In the genomic region with DNA sequence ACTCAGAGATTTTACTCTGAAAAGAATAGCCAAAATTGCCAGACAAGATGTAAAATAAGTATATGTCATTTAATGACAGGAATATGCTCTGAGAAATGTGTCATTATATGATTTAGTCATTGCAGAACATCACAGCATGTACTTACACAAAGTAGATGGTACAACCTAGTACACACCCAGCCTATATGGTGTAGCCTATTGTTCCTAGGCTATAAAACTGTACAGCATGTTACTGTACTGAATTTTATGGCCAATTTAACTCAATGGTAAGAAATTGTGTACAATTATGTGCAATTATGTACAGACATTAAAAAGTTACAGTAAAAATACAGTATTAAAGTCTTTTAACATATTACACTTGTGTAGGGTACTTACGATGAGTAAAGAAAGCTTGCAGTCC, we compare ENCODE assay signal across 30 cellular contexts.
"Had no signal": no experiment of that assay in that cellular context is flagged by ENCODE, and none has a peak within 500 bp of the region (broad histone marks: within the 10 kb centered on the region; RNA-seq: fewer than 3 reads in every experiment).

No MANE protein-coding gene starts in this region.

- H3K27ac ChIP-seq: brain microvascular endothelial cell, Peyer's patch, SJSA1 had no signal

- H3K9ac ChIP-seq: SK-N-SH had no signal

- H3K36me3 ChIP-seq: brain microvascular endothelial cell, Peyer's patch, SJSA1 had no signal

- ATAC-seq: activated CD8-positive, alpha-beta T cell treated with anti-CD3 and anti-CD28 coated beads for 36 hours; activated T-cell treated with anti-CD3 and anti-CD28 coated beads, Interleukin-2, amount 50 U/mL, for 72 hours; activated T-helper 17 cell treated with anti-CD3 and anti-CD28 coated beads, Interleukin-2, amount 50 U/mL, for 72 hours; PC-3 had no signal

- H3K4me2 ChIP-seq: SK-N-SH had no signal

- H3K9me3 ChIP-seq: Peyer's patch, SJSA1, SK-N-SH had no signal

- DNase-seq: activated CD4-positive, alpha-beta T cell treated with anti-CD3 and anti-CD28 coated beads, Interleukin-2, amount 10 ng/mL, durations not matched to agents 24 days and 14 days; activated CD4-positive, alpha-beta T cell treated with anti-CD3 and anti-CD28 coated beads, Interleukin-2, amount 50 U/mL, for 4 hours; activated CD8-positive, alpha-beta T cell treated with anti-CD3 and anti-CD28 coated beads for 36 hours; activated effector memory CD4-positive, alpha-beta T cell treated with anti-CD3 and anti-CD28 coated beads, Interleukin-2, amount 50 U/mL, for 16 hours; activated naive CD4-positive, alpha-beta T cell; activated naive CD4-positive, alpha-beta T cell treated with anti-CD3 and anti-CD28 coated beads, Interleukin-2, amount 50 U/mL, for 16 hours; activated naive CD8-positive, alpha-beta T cell treated with anti-CD3 and anti-CD28 coated beads for 36 hours; activated T-cell treated with anti-CD3 and anti-CD28 coated beads, Interleukin-2, amount 50 U/mL, for 1 hour; activated T-cell treated with anti-CD3 and anti-CD28 coated beads, Interleukin-2, amount 50 U/mL, for 72 hours; amniotic stem cell; aorta; brain microvascular endothelial cell; Karpas-422; KBM-7; NCI-H1105; NCI-H1417 treated with DMSO at 0.1 percent for 48 hours; NCI-H1694; NCI-H1930; NCI-H2107; NCI-H2171; NCI-H510A; NCI-H526; NK-92 treated with Interleukin-12 subunit alpha and Interleukin-12 subunit beta, amount 100 ng/mL, for 24 hours; PC-3; Peyer's patch; RPMI8226; SHP77 treated with DMSO at 0.1 percent for 48 hours; SK-N-SH had no signal

- H3K27me3 ChIP-seq: brain microvascular endothelial cell, Peyer's patch, SJSA1 had no signal

- H3K4me3 ChIP-seq: Peyer's patch, SJSA1 had no signal

- H3K4me1 ChIP-seq: Peyer's patch, SJSA1 had no signal
